ENCODE assay signal across 8 cellular contexts in genomic region chr16:70428178-70428998, GRCh38. TPM values are rescaled to one million over a fixed set of nuclear protein-coding genes. Genes with fewer than 3 reads are reported as not detected.
DNase-seq lines count a peak whose midpoint lies in the region; ATAC-seq and TF ChIP-seq lines count a peak whose summit lies in the region.

No MANE protein-coding gene starts in this region.

- no peaks in the 10 kb centered on the region for H3K27me3 Mint-ChIP-seq in activated CD4-positive, alpha-beta memory T cell treated with anti-CD3 and anti-CD28 coated beads, Interleukin-2, amount 10 ng/mL, durations not matched to agents 7 days and 5 days

- peak; percentile 78 for DNase-seq in COLO668 (lab: John Stamatoyannopoulos, UW; ENCODE audit: unreplicated experiment)
- peak; percentile 71 for DNase-seq in NCI-H2196 treated with DMSO at 0.1 percent for 48 hours (lab: John Stamatoyannopoulos, UW; ENCODE audit: unreplicated experiment)
- peak; percentile 63 for DNase-seq in activated CD4-positive, alpha-beta memory T cell treated with anti-CD3 and anti-CD28 coated beads, Interleukin-2, amount 10 ng/mL, durations not matched to agents 7 days and 5 days
- peak; percentile 96 for DNase-seq in esophagus muscularis mucosa (ENCODE audit: extremely low spot score)
- peak; percentile 98 for DNase-seq in myocyte (ENCODE audit: low read depth)
- DNase-seq in thoracic aorta (ENCODE audit: low spot score), result peak; percentile 80
- no peak for DNase-seq in NCI-H187 treated with DMSO at 0.1 percent for 48 hours (lab: John Stamatoyannopoulos, UW)

- peaks cover 38% of the 10 kb centered on the region for H3K4me1 Mint-ChIP-seq in activated CD4-positive, alpha-beta memory T cell treated with anti-CD3 and anti-CD28 coated beads, Interleukin-2, amount 10 ng/mL, durations not matched to agents 7 days and 5 days

- no peak for TF ChIP-seq EP300 in esophagus muscularis mucosa (IDR thresholded peaks at IDR 0.05)

- H3K9me3 Mint-ChIP-seq in activated CD4-positive, alpha-beta memory T cell treated with anti-CD3 and anti-CD28 coated beads, Interleukin-2, amount 10 ng/mL, durations not matched to agents 7 days and 5 days, result no peaks in the 10 kb centered on the region

- H3K4me3 ChIP-seq in esophagus muscularis mucosa, result no peak overlapping the region
- peak overlapping the region; percentile 25 for H3K4me3 ChIP-seq in thoracic aorta

- H3K27me3 ChIP-seq in esophagus muscularis mucosa, result no peaks in the 10 kb centered on the region
- H3K27me3 ChIP-seq in thoracic aorta (replicated peaks; ENCODE audit: insufficient read depth), result no peaks in the 10 kb centered on the region

- H3K9me3 ChIP-seq in esophagus muscularis mucosa (no peaks in the 10 kb centered on the region), thoracic aorta (no peaks in the 10 kb centered on the region)

- POLR2A ChIA-PET in activated CD4-positive, alpha-beta memory T cell treated with anti-CD3 and anti-CD28 coated beads, Interleukin-2, amount 10 ng/mL, durations not matched to agents 7 days and 5 days (lab: Charles Lee), result interaction anchor here (1.2 to 2.0 kb wide), 2 partner anchors 9 to 48 kb away, joined by 3 to 10 read pairs; no protein-coding TSS in a partner anchor

- H3K36me3 ChIP-seq in esophagus muscularis mucosa (peaks cover 0 to 7% (median 0%) of the 10 kb centered on the region in 4 donors), thoracic aorta (no peaks in the 10 kb centered on the region)

- no peak for TF ChIP-seq POLR2A in esophagus muscularis mucosa (IDR thresholded peaks at IDR 0.05; ENCODE audit: low read depth)

- peak overlapping the region; percentile 34 for H3K27ac Mint-ChIP-seq in activated CD4-positive, alpha-beta memory T cell treated with anti-CD3 and anti-CD28 coated beads, Interleukin-2, amount 10 ng/mL, durations not matched to agents 7 days and 5 days

- H3K4me1 ChIP-seq in esophagus muscularis mucosa, result peaks cover 63 to 76% (median 69%) of the 10 kb centered on the region in 4 donors
- peaks cover 36 to 55% of the 10 kb centered on the region in 2 donors for H3K4me1 ChIP-seq in thoracic aorta (ENCODE audit: control insufficient read depth in 1 of 2, low read depth in 2 of 2)

- H3K4me3 Mint-ChIP-seq in activated CD4-positive, alpha-beta memory T cell treated with anti-CD3 and anti-CD28 coated beads, Interleukin-2, amount 10 ng/mL, durations not matched to agents 7 days and 5 days, result no peak overlapping the region

- TF ChIP-seq CTCF in esophagus muscularis mucosa (IDR thresholded peaks at IDR 0.05), result no peak
- no peak for TF ChIP-seq CTCF in thoracic aorta (IDR thresholded peaks at IDR 0.05)

- intact Hi-C loops in esophagus muscularis mucosa (cut with DNase I), result no loop called here

- peaks cover 5% of the 10 kb centered on the region for H3K36me3 Mint-ChIP-seq in activated CD4-positive, alpha-beta memory T cell treated with anti-CD3 and anti-CD28 coated beads, Interleukin-2, amount 10 ng/mL, durations not matched to agents 7 days and 5 days (ENCODE audit: low read depth)

- CTCF ChIA-PET in activated CD4-positive, alpha-beta memory T cell treated with anti-CD3 and anti-CD28 coated beads, Interleukin-2, amount 10 ng/mL, durations not matched to agents 7 days and 5 days (lab: Charles Lee), result interaction anchor here (0.7 kb wide), 1 partner anchor 48 kb away, joined by 3 read pairs; no protein-coding TSS in a partner anchor

- H3K27ac ChIP-seq in esophagus muscularis mucosa (replicated peaks in 1 of 4) (peak overlapping the region; percentile 69 to 75 (median 74)), thoracic aorta (peak overlapping the region; percentile 54 to 78)

- 11% methylated on average over 9 of the region's 9 CpGs for WGBS in esophagus muscularis mucosa

- ATAC-seq in GM21619 (IDR thresholded peaks at IDR 0.05; ENCODE audit: unreplicated experiment) (peak; percentile 20), thoracic aorta (ENCODE audit: insufficient number of reproducible peaks, low FRiP score, low read depth) (peak; percentile 22)

RNA-seq across cellular contexts. Expression of gene ST3GAL2, which starts 10.5 kb away (rescaled TPM):
- total RNA-seq in activated CD4-positive, alpha-beta memory T cell treated with anti-CD3 and anti-CD28 coated beads, Interleukin-2, amount 10 ng/mL, durations not matched to agents 7 days and 5 days, result 10 to 100 TPM; 21.6 to 22.7 TPM
- 10 to 100 TPM; 18.6 to 34.9 (median 27.2) TPM for total RNA-seq in esophagus muscularis mucosa
- total RNA-seq in myocyte, result 14.4 and 16.5 TPM in 2 replicates
- 22.7 TPM for polyA plus RNA-seq in myocyte (2012)
- total RNA-seq in thoracic aorta, result 10 to 100 TPM; 21.0 to 28.4 TPM

RNA-seq across cellular contexts. Expression of gene FCSK, which starts 26.0 kb away (rescaled TPM):
- total RNA-seq in activated CD4-positive, alpha-beta memory T cell treated with anti-CD3 and anti-CD28 coated beads, Interleukin-2, amount 10 ng/mL, durations not matched to agents 7 days and 5 days, result 10 to 100 TPM; 17.3 to 17.4 TPM
- total RNA-seq in esophagus muscularis mucosa (10 to 100 TPM in 3 of 4 donors, 1 to 10 TPM in 1; 8.3 to 13.7 (median 12.3) TPM), myocyte (11.4 and 16.8 TPM in 2 replicates), thoracic aorta (10 to 100 TPM; 16.1 to 20.4 TPM)
- 9.4 TPM for polyA plus RNA-seq in myocyte (2012)
